1 cellular context compared by ENCODE assay signal in genomic region chr12:53222170-53223005, GRCh38.
TF ChIP-seq lines count a peak whose summit lies in the region.

No MANE protein-coding gene starts in this region.

TF ChIP-seq in H1, 55 proteins besides CTCF, POLR2A, EP300 and RAD21:
- TF ChIP-seq SIN3A (conservative IDR thresholded peaks at IDR 0.05 in 1 of 2, IDR thresholded peaks at IDR 0.05 in 1 of 2; ENCODE audit: low read depth in 1 of 2, low read length in 2 of 2): no peak
- no peak for TF ChIP-seq BRCA1 (IDR thresholded peaks at IDR 0.05; ENCODE audit: low read depth, low read length)
- no peak for TF ChIP-seq ATF2 (IDR thresholded peaks at IDR 0.05; ENCODE audit: low read length)
- no peak for TF ChIP-seq TAF7 (optimal IDR thresholded peaks at IDR 0.05; ENCODE audit: borderline replicate concordance, low read depth, low read length)
- no peak for TF ChIP-seq PHF8 (conservative IDR thresholded peaks at IDR 0.05; ENCODE audit: low read depth, low read length)
- TF ChIP-seq HDAC2 (IDR thresholded peaks at IDR 0.05; ENCODE audit: borderline replicate concordance in 1 of 2, low read depth in 2 of 2, low read length in 2 of 2): no peak
- TF ChIP-seq KDM5A (IDR thresholded peaks at IDR 0.05; ENCODE audit: low read length): no peak
- no peak for TF ChIP-seq CBX5 (IDR thresholded peaks at IDR 0.05; ENCODE audit: low read depth, low read length)
